ENCODE assay signal across 8 cellular contexts in the genomic region with DNA sequence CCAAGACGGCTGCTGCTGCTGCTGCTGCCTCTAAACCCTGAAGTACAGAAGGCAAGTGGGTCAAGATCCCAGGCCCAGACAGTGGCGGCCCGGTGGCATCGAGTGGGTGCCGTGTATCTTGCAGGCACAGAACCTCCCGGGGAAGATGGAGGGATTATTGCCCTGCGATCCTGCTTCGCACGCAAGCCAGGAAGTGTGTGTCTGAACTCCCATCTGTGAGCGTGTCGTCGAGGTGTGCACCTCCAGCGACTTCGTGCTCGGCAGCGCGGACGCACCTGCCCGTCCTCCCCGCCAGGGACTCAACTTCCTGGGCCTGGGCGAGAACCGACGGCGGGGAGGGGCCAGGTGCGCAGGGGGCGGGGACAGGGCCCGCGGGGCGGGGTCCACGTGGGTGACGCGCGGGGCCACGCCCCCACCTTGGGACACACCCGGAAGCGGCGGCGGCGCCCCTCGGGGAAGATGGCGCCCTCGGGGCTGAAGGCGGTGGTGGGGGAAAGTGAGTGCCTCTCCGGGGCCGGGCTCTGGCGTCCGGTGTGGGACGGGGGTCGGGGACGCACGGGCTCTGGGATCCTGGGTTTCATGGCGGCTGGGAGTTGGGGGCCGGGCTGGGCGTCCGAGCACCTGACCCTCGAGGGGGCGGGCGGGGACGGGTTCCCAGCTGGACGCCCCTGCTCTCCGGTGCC. TPM values are rescaled to one million over a fixed set of nuclear protein-coding genes. Genes with fewer than 3 reads are reported as not detected.
DNase-seq lines count a peak whose midpoint lies in the region; ATAC-seq and TF ChIP-seq lines count a peak whose summit lies in the region.

A gene (plus strand): TSS at position 420 of the 683 bp plus-strand sequence. CDS start 40 bp downstream, at position 460.

- no peaks in the 10 kb centered on the region for H4K20me1 ChIP-seq in DOHH2 (ENCODE audit: control insufficient read depth, insufficient read depth, low read depth, low read length)

- peak within 1 kb of the TSS; percentile 12; the same call in 1 of the 2 replicates for H3K27ac ChIP-seq in DOHH2 (ENCODE audit: low read depth, low read length)

- DNase-seq in NCI-H2029 treated with DMSO at 0.1 percent for 48 hours (lab: John Stamatoyannopoulos, UW) (peak; percentile 59), cardiac fibroblast (ENCODE audit: low read depth in 2 of 2) (peak; percentile 31 to 46), left lobe of liver (ENCODE audit: low spot score) (peak; percentile 88), medulla oblongata (ENCODE audit: extremely low spot score) (no peak)
- DNase-seq in activated CD4-positive, CD25-positive, alpha-beta regulatory T cell treated with anti-CD3 and anti-CD28 coated beads, Interleukin-2, amount 50 U/mL, for 16 hours (ENCODE audit: low read depth, low spot score): peak; percentile 85
- peak; percentile 85 to 93 (median 85) for DNase-seq in stimulated activated CD4-positive, alpha-beta T cell treated with anti-CD3 and anti-CD28 coated beads, TNF-alpha, amount 100 ng/mL, for 48 hours (ENCODE audit: low read depth in 3 of 3)

- H3K4me2 ChIP-seq in DOHH2 (ENCODE audit: low read length): peak within 1 kb of the TSS; percentile 85

- TF ChIP-seq CTCF in DOHH2 (IDR thresholded peaks at IDR 0.05; ENCODE audit: low read depth, low read length, poor library complexity, severe bottlenecking): no peak
- no peak for TF ChIP-seq CTCF in cardiac fibroblast (IDR thresholded peaks at IDR 0.05; ENCODE audit: low read depth, low read length)

- peaks cover 23% of the 10 kb centered on the region for H3K4me1 ChIP-seq in DOHH2 (ENCODE audit: control insufficient read depth, low read length)

- H3F3A ChIP-seq in DOHH2 (ENCODE audit: control insufficient read depth, insufficient read depth): peaks cover 6% of the 10 kb centered on the region; the same call in 1 of the 2 replicates

- H3K4me3 ChIP-seq in DOHH2 (ENCODE audit: low read length) (peak within 1 kb of the TSS; percentile 99), cardiac fibroblast (replicated peaks in 1 of 2; ENCODE audit: low read depth in 2 of 2, low read length in 2 of 2) (peak within 1 kb of the TSS; percentile 54 to 57)

- no peaks in the 10 kb centered on the region for H3K9me2 ChIP-seq in DOHH2 (replicated peaks; ENCODE audit: control insufficient read depth, low read length)

- ATAC-seq in HG02571 (IDR thresholded peaks at IDR 0.05; ENCODE audit: unreplicated experiment): peak; percentile 58
- ATAC-seq in left lobe of liver: peak; percentile 97

- H3K27me3 ChIP-seq in DOHH2 (ENCODE audit: control insufficient read depth, low read length): no peaks in the 10 kb centered on the region

- peaks cover 18% of the 10 kb centered on the region for H3K79me2 ChIP-seq in DOHH2 (ENCODE audit: control insufficient read depth, low read length)

- peaks cover 5% of the 10 kb centered on the region; the same call in 1 of the 2 replicates for H3K9me3 ChIP-seq in DOHH2 (ENCODE audit: control insufficient read depth, insufficient read depth, low read length)

- H3K36me3 ChIP-seq in DOHH2 (ENCODE audit: control insufficient read depth, low read length): peaks cover 10% of the 10 kb centered on the region; the same call in 1 of the 2 replicates

RNA-seq across cellular contexts. Expression of the gene that starts here (rescaled TPM):
- total RNA-seq in left lobe of liver: 48.0 TPM
